8 cellular contexts compared by ENCODE assay signal in genomic region chr9:128339761-128340690, GRCh38. TPM values are rescaled to one million over a fixed set of nuclear protein-coding genes. Genes with fewer than 3 reads are reported as not detected.
DNase-seq lines count a peak whose midpoint lies in the region; ATAC-seq and TF ChIP-seq lines count a peak whose summit lies in the region.

SLC27A4 (plus strand) TSS chr9:128340527; CDS start chr9:128343133, 2,606 bp downstream.

- H3K27me3 ChIP-seq in Caco-2 (replicated peaks; ENCODE audit: control insufficient read depth, insufficient read depth, low read length) = no peaks in the 10 kb centered on the region

- H3K27ac Mint-ChIP-seq in Caco-2 (ENCODE audit: unreplicated experiment) = peak within 1 kb of the TSS; percentile 94
- H3K27ac Mint-ChIP-seq in naive thymus-derived CD8-positive, alpha-beta T cell = peak within 1 kb of the TSS; percentile 11 to 94 (median 92)

- peak within 1 kb of the TSS; percentile 81 for H3K4me3 Mint-ChIP-seq in Caco-2 (ENCODE audit: unreplicated experiment)
- H3K4me3 Mint-ChIP-seq in naive thymus-derived CD8-positive, alpha-beta T cell = peak within 1 kb of the TSS; percentile 79 to 99 (median 92)

- H3K36me3 Mint-ChIP-seq in Caco-2 (ENCODE audit: insufficient read depth, unreplicated experiment) = peaks cover 34% of the 10 kb centered on the region
- peaks cover 0 to 12% (median 4%) of the 10 kb centered on the region in 3 donors for H3K36me3 Mint-ChIP-seq in naive thymus-derived CD8-positive, alpha-beta T cell

- POLR2A ChIA-PET in Caco-2 (lab: Charles Lee) = interaction anchor here (0.6 kb wide), 1 partner anchor 212 kb away, joined by 4 read pairs; the partner anchor contains the start of gene SPTAN1
- POLR2A ChIA-PET in naive thymus-derived CD8-positive, alpha-beta T cell (lab: Charles Lee) = interaction anchor here (1.4 kb wide), 1 partner anchor 90 kb away, joined by 4 read pairs; no protein-coding TSS in a partner anchor

- ATAC-seq in GM21367 (IDR thresholded peaks at IDR 0.05; ENCODE audit: unreplicated experiment) = peak; percentile 53
- peak; percentile 91 to 93 for ATAC-seq in naive thymus-derived CD8-positive, alpha-beta T cell

- DNase-seq in Caco-2 = peak; percentile 92
- DNase-seq in HuH-7 (ENCODE audit: low spot score) = peak; percentile 89
- DNase-seq in RPMI7951 (ENCODE audit: low read depth) = peak; percentile 77
- peak; percentile 57 to 76 for DNase-seq in activated T-helper 1 cell treated with anti-CD3 and anti-CD28 coated beads, Interleukin-2, amount 50 U/mL, for 16 hours (ENCODE audit: low read depth in 1 of 2, low spot score in 1 of 2)
- DNase-seq in fibroblast of mammary gland (ENCODE audit: low read depth) = peak; percentile 68
- DNase-seq in naive thymus-derived CD8-positive, alpha-beta T cell = peak; percentile 70 to 86 (median 78)
- DNase-seq in stimulated activated naive CD4-positive, alpha-beta T cell treated with Interleukin-2 at 50 U/mL for 16 hours (lab: John Stamatoyannopoulos, UW) = peak; percentile 81

- TSS peak; percentile 100 for BruUV-seq in Caco-2 (replicated peaks; lab: Mats Ljungman, UMichigan)

- CTCF ChIA-PET in Caco-2 (lab: Charles Lee) = interaction anchor here (0.7 to 1.0 kb wide), 3 partner anchors 22 to 217 kb away, joined by 3 to 4 read pairs (median 3); partner anchors contain the start of gene URM1

- H3K27me3 Mint-ChIP-seq in Caco-2 (ENCODE audit: insufficient read depth, unreplicated experiment) = no peaks in the 10 kb centered on the region
- no peaks in the 10 kb centered on the region for H3K27me3 Mint-ChIP-seq in naive thymus-derived CD8-positive, alpha-beta T cell

- H3K36me3 ChIP-seq in Caco-2 (ENCODE audit: control insufficient read depth, insufficient read depth, low read length) = no peaks in the 10 kb centered on the region

- no peaks in the 10 kb centered on the region for H3K9me3 Mint-ChIP-seq in Caco-2 (ENCODE audit: unreplicated experiment)
- no peaks in the 10 kb centered on the region for H3K9me3 Mint-ChIP-seq in naive thymus-derived CD8-positive, alpha-beta T cell

- no peaks in the 10 kb centered on the region for H3K4me1 Mint-ChIP-seq in Caco-2 (ENCODE audit: low read depth, unreplicated experiment)
- peaks cover 4 to 13% (median 8%) of the 10 kb centered on the region in 4 donors for H3K4me1 Mint-ChIP-seq in naive thymus-derived CD8-positive, alpha-beta T cell

- H3K4me1 ChIP-seq in Caco-2 = no peaks in the 10 kb centered on the region

- no peaks in the 10 kb centered on the region for H3K9me3 ChIP-seq in Caco-2

- TF ChIP-seq CTCF in Caco-2 (IDR thresholded peaks at IDR 0.05; ENCODE audit: insufficient read depth in 1 of 2, low read depth in 1 of 2, low read length in 1 of 2, severe bottlenecking in 1 of 2, unreplicated experiment in 1 of 2) (no peak), fibroblast of mammary gland (conservative IDR thresholded peaks at IDR 0.05; ENCODE audit: control insufficient read depth, insufficient read depth, low read depth, low read length) (no peak)

- H3K4me3 ChIP-seq in Caco-2 (ENCODE audit: low read depth, low read length) (peak within 1 kb of the TSS; percentile 91), fibroblast of mammary gland (ENCODE audit: control insufficient read depth, low read depth, low read length) (peak within 1 kb of the TSS; percentile 74)

- intact Hi-C loops in Caco-2 (cut with micrococcal nuclease; ENCODE audit: unreplicated experiment) = loop anchor here (1.0 to 10.0 kb wide), 2 partner anchors 64 to 145 kb away; partner anchors contain the start of genes CIZ1, GOLGA2 and SWI5

RNA-seq across cellular contexts. Expression of gene SLC27A4, which starts in this region (rescaled TPM):
- total RNA-seq in Caco-2 (2022) = 21.1 and 22.8 TPM in 2 replicates
- 19.2 and 22.1 TPM in 2 replicates for total RNA-seq in RPMI7951 (2014; rRNA removed; shearing (Covaris generic))
- 10 to 100 TPM; 13.1 to 13.5 TPM for total RNA-seq in naive thymus-derived CD8-positive, alpha-beta T cell
- 1 to 10 TPM; 5.0 to 7.0 (median 6.3) TPM for polyA plus RNA-seq in naive thymus-derived CD8-positive, alpha-beta T cell

Comparison
In these comparisons a context has a peak if more than half of its experiments do, and no peak if none do; other contexts are left out.
1. Peak in every context shown above with its lines: DNase-seq, ATAC-seq and H3K4me3 ChIP-seq.